8 cellular contexts compared by ENCODE assay signal in the genomic region with DNA sequence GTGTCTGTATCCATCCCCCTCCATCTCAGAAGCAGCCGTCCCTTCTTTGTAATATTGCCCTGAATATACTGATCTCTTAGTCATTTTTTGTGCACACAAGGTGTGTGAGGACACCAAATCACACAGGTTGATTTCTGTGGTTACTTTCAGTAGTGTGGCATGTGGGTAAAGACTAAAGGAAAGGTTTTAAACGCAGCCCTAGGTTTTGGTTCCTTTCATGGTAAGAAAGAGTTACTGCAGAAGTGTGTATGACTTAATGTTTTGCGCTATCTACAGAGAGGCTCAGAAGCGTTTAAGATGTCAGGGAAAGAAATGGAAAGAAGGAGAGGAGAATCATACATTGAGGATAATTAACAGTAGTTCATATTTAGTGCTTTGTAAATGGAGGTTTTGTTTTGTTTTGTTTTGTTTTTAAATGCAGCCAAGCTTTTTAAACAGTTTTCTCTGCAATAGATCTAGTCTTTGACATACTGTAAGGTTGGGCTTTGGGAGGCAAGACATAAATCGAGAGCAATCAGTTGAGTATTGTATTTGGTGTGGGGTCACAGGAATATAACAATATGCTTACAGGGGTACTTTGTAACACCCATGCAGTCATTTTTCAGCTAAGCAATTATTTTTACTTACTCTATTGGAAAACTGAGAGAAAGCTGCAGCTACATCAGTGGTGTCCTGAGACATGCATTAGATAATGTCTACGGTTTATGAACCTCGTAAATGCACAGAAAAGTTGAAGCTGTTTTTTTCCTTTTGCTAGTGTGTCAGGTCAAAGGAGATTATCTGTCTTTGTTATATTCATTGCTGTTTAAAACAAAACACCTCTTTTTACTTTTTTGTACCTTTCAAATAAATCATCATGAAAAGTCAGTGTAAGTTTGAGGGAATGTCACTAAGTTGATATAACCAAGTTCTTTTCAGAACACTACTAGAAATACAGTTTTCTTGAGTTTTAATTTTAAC. TPM values are rescaled to one million over a fixed set of nuclear protein-coding genes. Genes with fewer than 3 reads are reported as not detected.
DNase-seq lines count a peak whose midpoint lies in the region; ATAC-seq and TF ChIP-seq lines count a peak whose summit lies in the region.

No MANE protein-coding gene starts in this region.

- no peak for DNase-seq in activated T-cell treated with anti-CD3 and anti-CD28 coated beads, Interleukin-2, amount 50 U/mL, for 4 hours
- DNase-seq in activated T-cell treated with anti-CD3 and anti-CD28 coated beads for 4 hours, result no peak
- no peak for DNase-seq in SK-N-MC (ENCODE audit: low read depth, low spot score)
- DNase-seq in thoracic aorta (ENCODE audit: low spot score), result no peak
- DNase-seq in left colon, result no peak
- no peak for DNase-seq in NCI-H146 (lab: John Stamatoyannopoulos, UW)
- no peak for DNase-seq in A172 (ENCODE audit: low spot score)

- H3K4me1 ChIP-seq in iPS-18a (ENCODE audit: control insufficient read depth, low read depth, low read length) (peaks cover 46% of the 10 kb centered on the region), thoracic aorta (ENCODE audit: control insufficient read depth in 1 of 2, low read depth in 2 of 2) (peaks cover 7 to 19% of the 10 kb centered on the region in 2 donors)

- H3K27ac ChIP-seq in SK-N-MC, result no peak overlapping the region
- no peak overlapping the region for H3K27ac ChIP-seq in iPS-18a (ENCODE audit: low read length)
- H3K27ac ChIP-seq in thoracic aorta, result no peak overlapping the region

- H3K4me3 Mint-ChIP-seq in activated T-cell treated with anti-CD3 and anti-CD28 coated beads, Interleukin-2, amount 50 U/mL, for 4 hours, result peak overlapping the region; percentile 77

- peak; percentile 28 to 29 for ATAC-seq in activated T-cell treated with anti-CD3 and anti-CD28 coated beads, Interleukin-2, amount 50 U/mL, for 4 hours
- ATAC-seq in thoracic aorta (ENCODE audit: insufficient number of reproducible peaks, low FRiP score, low read depth), result no peak
- no peak for ATAC-seq in left colon

- no peaks in the 10 kb centered on the region for H3K9me3 Mint-ChIP-seq in activated T-cell treated with anti-CD3 and anti-CD28 coated beads, Interleukin-2, amount 50 U/mL, for 4 hours

- peaks cover 5% of the 10 kb centered on the region for H3K27me3 ChIP-seq in iPS-18a (ENCODE audit: control insufficient read depth, insufficient read depth, low read length)
- no peaks in the 10 kb centered on the region for H3K27me3 ChIP-seq in thoracic aorta (replicated peaks; ENCODE audit: insufficient read depth)

- H3K4me3 ChIP-seq in SK-N-MC, result peak overlapping the region; percentile 95
- H3K4me3 ChIP-seq in iPS-18a (ENCODE audit: low read length), result peak overlapping the region; percentile 94
- peak overlapping the region; percentile 87 for H3K4me3 ChIP-seq in thoracic aorta

- TF ChIP-seq CTCF in thoracic aorta (IDR thresholded peaks at IDR 0.05), result no peak

- H3K9ac ChIP-seq in SK-N-MC (ENCODE audit: insufficient read length) (no peak overlapping the region), iPS-18a (ENCODE audit: low read length) (peak overlapping the region; percentile 52)

- H3K4me1 Mint-ChIP-seq in activated T-cell treated with anti-CD3 and anti-CD28 coated beads, Interleukin-2, amount 50 U/mL, for 4 hours (ENCODE audit: low read depth), result peaks cover 14% of the 10 kb centered on the region

- peaks cover 30% of the 10 kb centered on the region for H3K27me3 Mint-ChIP-seq in activated T-cell treated with anti-CD3 and anti-CD28 coated beads, Interleukin-2, amount 50 U/mL, for 4 hours (ENCODE audit: low read depth)

- H3K36me3 ChIP-seq in SK-N-MC (ENCODE audit: insufficient read depth, low read length) (no peaks in the 10 kb centered on the region), iPS-18a (ENCODE audit: control insufficient read depth, low read depth, low read length) (no peaks in the 10 kb centered on the region), thoracic aorta (no peaks in the 10 kb centered on the region)

- intact Hi-C loops in left colon (cut with DNase I, micrococcal nuclease), result no loop called here

- H3K9me3 ChIP-seq in SK-N-MC (ENCODE audit: low read depth, low read length), result no peaks in the 10 kb centered on the region
- H3K9me3 ChIP-seq in iPS-18a (ENCODE audit: control insufficient read depth, low read depth, low read length), result no peaks in the 10 kb centered on the region
- H3K9me3 ChIP-seq in thoracic aorta, result no peaks in the 10 kb centered on the region

- no peaks in the 10 kb centered on the region for H3K36me3 Mint-ChIP-seq in activated T-cell treated with anti-CD3 and anti-CD28 coated beads, Interleukin-2, amount 50 U/mL, for 4 hours (ENCODE audit: insufficient read depth)

RNA-seq across cellular contexts. Expression of a gene that starts 1.9 kb away (rescaled TPM):
- total RNA-seq in activated T-cell treated with anti-CD3 and anti-CD28 coated beads, Interleukin-2, amount 50 U/mL, for 4 hours, result under 1 TPM; 0.19 to 0.58 (median 0.43) TPM
- total RNA-seq in thoracic aorta (10 to 100 TPM in 1 of 2 donors, 1 to 10 TPM in 1; 7.7 to 10.2 TPM), left colon (1 to 10 TPM; 2.1 to 4.3 TPM)
- 2.0 and 2.5 TPM in 2 replicates for total RNA-seq in A172 (2014; rRNA removed; shearing (Covaris generic))

Comparison
In these comparisons a context has a peak if more than half of its experiments do, and no peak if none do; other contexts are left out.
1. ATAC-seq: peak in activated T-cell treated with anti-CD3 and anti-CD28 coated beads, Interleukin-2, amount 50 U/mL, for 4 hours (2 of 2); none in thoracic aorta (single experiment) and left colon (single experiment).
2. Peak in every context shown above with its lines, with median percentiles within 50 percentile points of each other: H3K4me3 ChIP-seq.